8 cellular contexts compared by ENCODE assay signal in the genomic region with DNA sequence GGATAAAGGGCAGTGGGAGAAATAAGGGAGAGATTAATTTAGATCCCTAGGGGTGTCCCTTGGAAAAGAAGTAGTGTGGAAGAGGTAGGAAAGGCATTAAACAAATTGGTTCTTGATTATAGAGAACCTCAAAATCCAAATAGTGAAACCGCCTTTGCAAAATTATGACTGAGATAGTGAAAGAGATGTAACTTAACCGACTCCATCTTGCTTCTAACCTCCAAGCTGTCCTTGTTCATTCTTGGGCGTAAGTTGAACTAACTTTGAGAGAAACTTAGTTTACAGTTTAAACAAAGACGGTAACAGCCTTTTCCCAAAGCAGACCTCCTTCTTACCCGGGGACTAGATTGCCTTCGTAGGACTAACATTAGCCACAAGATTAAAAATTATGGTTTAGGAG.
"Had no signal": no experiment of that assay in that cellular context is flagged by ENCODE, and none has a peak within 500 bp of the region (broad histone marks: within the 10 kb centered on the region; RNA-seq: fewer than 3 reads in every experiment).

No MANE protein-coding gene starts in this region.

- H3K4me3 ChIP-seq: HAP-1 had no signal

- H3K27ac ChIP-seq: KMS-11 had no signal

- H3K4me2 ChIP-seq: KMS-11 had no signal

- H3K4me3 Mint-ChIP-seq: HFFc6 had no signal

- H3K27ac Mint-ChIP-seq: HFFc6 had no signal

- H3K9me3 ChIP-seq: HAP-1 had no signal

- H3K9me3 Mint-ChIP-seq: HFFc6 had no signal

- DNase-seq: H7, HFFc6, IMR-90, Karpas-422, KBM-7 had no signal

- H3K9ac ChIP-seq: KMS-11 had no signal

- FAIRE-seq: HTR-8/SVneo had no signal

- H3K36me3 ChIP-seq: HAP-1 had no signal
